ENCODE assay signal across 1 cellular context in genomic region chr3:151553873-151554272, GRCh38.
TF ChIP-seq lines count a peak whose summit lies in the region.

No MANE protein-coding gene starts in this region.

TF ChIP-seq in SK-N-SH, 30 proteins besides CTCF, POLR2A, EP300 and RAD21 (continued from another document):
- no peak for TF ChIP-seq PBX3 (IDR thresholded peaks at IDR 0.05)
- TF ChIP-seq FOSL2 (IDR thresholded peaks at IDR 0.05; ENCODE audit: borderline replicate concordance, low read depth): no peak
- no peak for TF ChIP-seq IRF3 (IDR thresholded peaks at IDR 0.05; ENCODE audit: low read depth, low read length)
- TF ChIP-seq SMC3 (IDR thresholded peaks at IDR 0.05; ENCODE audit: low read depth, low read length): no peak
